In the genomic region with DNA sequence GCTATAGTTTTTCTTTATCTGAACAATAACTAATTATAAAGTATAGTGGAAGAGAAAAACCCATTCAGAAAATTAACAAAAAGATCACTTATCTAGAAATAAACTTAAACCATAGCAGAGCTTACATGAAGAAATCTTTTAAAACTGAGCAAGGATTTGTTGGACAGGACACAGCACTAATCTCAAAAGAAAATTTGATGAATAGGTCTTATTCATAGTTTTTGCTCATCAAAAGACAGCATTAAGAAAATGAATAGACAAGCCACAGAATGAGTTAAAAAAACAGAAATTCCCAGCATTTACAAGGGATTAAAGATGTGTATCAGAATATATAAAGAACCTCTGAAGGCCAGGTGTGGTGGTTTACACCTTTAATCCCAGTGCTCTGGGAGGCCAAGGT, we compare ENCODE assay signal across 26 cellular contexts.
"Had no signal": no experiment of that assay in that cellular context is flagged by ENCODE, and none has a peak within 500 bp of the region (broad histone marks: within the 10 kb centered on the region; RNA-seq: fewer than 3 reads in every experiment).

No MANE protein-coding gene starts in this region.

- H3K4me3 ChIP-seq: stomach, suprapubic skin, testis, thoracic aorta, thyroid gland, tibial artery, tibial nerve, transverse colon, upper lobe of left lung, upper lobe of right lung, uterus, vagina had no signal

- H3K27me3 ChIP-seq: stomach, suprapubic skin, testis, thyroid gland, tibial artery, tibial nerve, transverse colon, upper lobe of left lung, upper lobe of right lung, uterus, vagina had no signal

- DNase-seq: stimulated activated CD4-positive, alpha-beta T cell treated with anti-CD3 and anti-CD28 coated beads, Interleukin-2, amount 100 ng/mL, for 48 hours; stimulated activated CD4-positive, alpha-beta T cell treated with anti-CD3 and anti-CD28 coated beads, Interleukin-4, amount 100 ng/mL, for 1 hour; stimulated activated CD4-positive, alpha-beta T cell treated with anti-CD3 and anti-CD28 coated beads, Interleukin-4, amount 100 ng/mL, for 24 hours; stimulated activated CD4-positive, alpha-beta T cell treated with anti-CD3 and anti-CD28 coated beads, Interleukin-4, amount 100 ng/mL, for 4 hours; stimulated activated CD8-positive, alpha-beta memory T cell treated with anti-CD3 and anti-CD28 coated beads, Interleukin-4, amount 100 ng/mL, for 48 hours; stimulated activated naive B cell treated with anti-CD40 and anti-IgM and Interleukin-4, amounts not matched to agents 10 μg/mL and 1 μg/mL and 100 μg/mL, for 72 hours; stimulated activated naive CD4-positive, alpha-beta T cell; stimulated activated naive CD4-positive, alpha-beta T cell treated with Interleukin-2 at 50 U/mL for 16 hours; stimulated activated naive CD8-positive, alpha-beta T cell treated with anti-CD3 and anti-CD28 coated beads, Interleukin-15, amount 100 ng/mL, for 72 hours; stimulated activated naive CD8-positive, alpha-beta T cell treated with anti-CD3 and anti-CD28 coated beads, Interleukin-15, Interleukin-2, amounts not matched to agents 100 U/mL and 50 U/mL, for 24 hours; stomach; substantia nigra; testis; thyroid gland; tibial artery; transverse colon; trophoblast cell; upper lobe of left lung; upper lobe of right lung; uterus had no signal

- H3K9me3 ChIP-seq: stomach, suprapubic skin, testis, thoracic aorta, thyroid gland, tibial artery, transverse colon, upper lobe of left lung, upper lobe of right lung, vagina had no signal

- H3K36me3 ChIP-seq: stomach, suprapubic skin, thoracic aorta, thyroid gland, tibial artery, tibial nerve, transverse colon, upper lobe of left lung, upper lobe of right lung, uterus, vagina had no signal

- ATAC-seq: stimulated activated effector memory CD8-positive, alpha-beta T cell treated with anti-CD3 and anti-CD28 coated beads, Interleukin-12 subunit alpha, Interleukin-12 subunit beta, amount 100 ng/mL, for 72 hours; stimulated activated memory B cell treated with anti-CD40 and anti-IgM and Interleukin-4, amounts not matched to agents 10 μg/mL and 1 μg/mL and 100 μg/mL, for 72 hours; stimulated activated naive B cell treated with anti-CD40 and anti-IgM and Interleukin-4, amounts not matched to agents 10 μg/mL and 1 μg/mL and 100 μg/mL, for 72 hours; stimulated activated naive CD8-positive, alpha-beta T cell treated with anti-CD3 and anti-CD28 coated beads, Interleukin-15, amount 100 ng/mL, for 72 hours; stimulated activated naive CD8-positive, alpha-beta T cell treated with anti-CD3 and anti-CD28 coated beads, Interleukin-15, Interleukin-2, amounts not matched to agents 100 U/mL and 50 U/mL, for 24 hours; upper lobe of right lung had no signal
